ENCODE assay signal across 20 cellular contexts in the genomic region with DNA sequence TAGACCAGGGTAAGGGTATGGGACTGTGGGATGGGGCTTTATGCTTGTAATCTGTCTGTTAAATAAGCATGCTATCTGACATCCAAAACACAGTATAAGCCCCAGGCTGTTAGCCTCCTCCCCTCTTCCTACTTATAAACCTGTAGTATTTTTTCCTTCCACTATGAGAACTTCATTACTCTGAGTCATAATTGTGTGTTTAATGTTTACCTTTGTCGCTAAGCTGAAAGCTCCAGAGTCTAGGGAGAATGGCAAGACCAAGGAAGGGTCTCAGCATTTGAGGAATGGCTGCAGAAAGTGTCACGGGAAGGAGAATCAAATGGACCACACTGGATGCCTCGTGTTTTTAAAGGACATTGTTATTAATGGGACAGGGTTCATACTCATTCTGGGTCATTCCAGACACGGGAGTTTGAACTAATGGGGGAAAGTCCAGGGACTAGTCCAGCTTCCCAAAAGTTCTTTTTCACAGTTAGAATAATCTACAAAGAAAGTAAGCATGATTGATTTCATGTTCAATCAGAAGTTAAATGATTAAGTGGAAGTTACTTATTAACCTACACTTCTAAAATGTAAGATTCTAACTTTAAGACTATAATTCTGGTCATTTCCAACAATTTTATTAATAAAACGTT.
DNase-seq lines count a peak whose midpoint lies in the region; ATAC-seq and TF ChIP-seq lines count a peak whose summit lies in the region.
"Had no signal": no experiment of that assay in that cellular context is flagged by ENCODE, and none has a peak within 500 bp of the region (broad histone marks: within the 10 kb centered on the region; RNA-seq: fewer than 3 reads in every experiment).

No MANE protein-coding gene starts in this region.

- no peaks in the 10 kb centered on the region for H3K36me3 ChIP-seq in hepatocyte (replicated peaks; ENCODE audit: insufficient read depth, low read depth)
- H3K36me3 ChIP-seq: BLaER1, breast epithelium had no signal

- H3K27ac ChIP-seq in hepatocyte: no peak overlapping the region
- H3K27ac ChIP-seq: 22Rv1, BLaER1, breast epithelium had no signal

- no peak for TF ChIP-seq CTCF in hepatocyte (IDR thresholded peaks at IDR 0.05; ENCODE audit: poor library complexity)

- H3K27me3 ChIP-seq in hepatocyte: no peaks in the 10 kb centered on the region
- H3K27me3 ChIP-seq: BLaER1, breast epithelium had no signal

- no peak overlapping the region for H3K4me2 ChIP-seq in hepatocyte
- H3K4me2 ChIP-seq: BLaER1 had no signal

- no peak overlapping the region for H2AFZ ChIP-seq in hepatocyte

- no peaks in the 10 kb centered on the region for H3K4me1 ChIP-seq in hepatocyte (ENCODE audit: insufficient read depth)
- H3K4me1 ChIP-seq: BLaER1, breast epithelium had no signal

- DNase-seq in NCI-H748 (lab: John Stamatoyannopoulos, UW; ENCODE audit: unreplicated experiment) (peak; percentile 1), NCI-H748 treated with DMSO at 0.1 percent for 48 hours (lab: John Stamatoyannopoulos, UW) (no peak), RPMI7951 (ENCODE audit: low read depth) (peak; percentile 50), hepatocyte (ENCODE audit: low spot score) (peak; percentile 12), renal cortical epithelial cell (ENCODE audit: low read depth) (peak; percentile 96), NCI-H82 treated with DMSO at 0.1 percent for 48 hours (lab: John Stamatoyannopoulos, UW; ENCODE audit: unreplicated experiment) (no peak)
- no peak for DNase-seq in stimulated activated naive CD4-positive, alpha-beta T cell treated with Interleukin-2 at 50 U/mL for 16 hours (lab: John Stamatoyannopoulos, UW)
- DNase-seq: activated CD4-positive, CD25-positive, alpha-beta regulatory T cell treated with anti-CD3 and anti-CD28 coated beads, Interleukin-2, amount 50 U/mL, for 72 hours; activated naive CD8-positive, alpha-beta T cell treated with anti-CD3 and anti-CD28 coated beads, Interleukin-2, amount 10 ng/mL, durations not matched to agents 7 days and 5 days; dermis blood vessel endothelial cell; foreskin melanocyte; left colon; NCI-H1436; T-helper 9 cell had no signal

- no peaks in the 10 kb centered on the region for H3K9me2 ChIP-seq in hepatocyte (replicated peaks; ENCODE audit: insufficient read depth)

- H3K4me3 ChIP-seq in hepatocyte: no peak overlapping the region
- H3K4me3 ChIP-seq: BLaER1, breast epithelium had no signal

- no peaks in the 10 kb centered on the region for H3K79me2 ChIP-seq in hepatocyte

- H4K20me1 ChIP-seq in hepatocyte (ENCODE audit: insufficient read depth, poor library complexity, severe bottlenecking): no peaks in the 10 kb centered on the region
- H4K20me1 ChIP-seq: BLaER1 had no signal

- WGBS in hepatocyte (ENCODE audit: low lambda C conversion rate, missing lambda C conversion rate): 71% methylated on average over 5 of the region's 5 CpGs

- H3K9me3 ChIP-seq in hepatocyte (ENCODE audit: low read depth): peaks cover 4% of the 10 kb centered on the region
- H3K9me3 ChIP-seq: breast epithelium had no signal

- ATAC-seq in GM19351 (IDR thresholded peaks at IDR 0.05; ENCODE audit: unreplicated experiment): no peak
- ATAC-seq: activated T-helper 17 cell treated with anti-CD3 and anti-CD28 coated beads, Interleukin-2, amount 50 U/mL, for 72 hours; left colon; SK-N-SH treated with all-trans-retinoic acid at 6 μM for 48 hours had no signal

Comparison
In these comparisons a context has a peak if more than half of its experiments do, and no peak if none do; other contexts are left out.
1. DNase-seq: peak in NCI-H748 (single experiment), RPMI7951 (single experiment), hepatocyte (single experiment) and renal cortical epithelial cell (single experiment); none in NCI-H748 treated with DMSO at 0.1 percent for 48 hours (single experiment), stimulated activated naive CD4-positive, alpha-beta T cell treated with Interleukin-2 at 50 U/mL for 16 hours (single experiment) and NCI-H82 treated with DMSO at 0.1 percent for 48 hours (single experiment).